Comparison of ENCODE assay signal across 26 cellular contexts in the genomic region with DNA sequence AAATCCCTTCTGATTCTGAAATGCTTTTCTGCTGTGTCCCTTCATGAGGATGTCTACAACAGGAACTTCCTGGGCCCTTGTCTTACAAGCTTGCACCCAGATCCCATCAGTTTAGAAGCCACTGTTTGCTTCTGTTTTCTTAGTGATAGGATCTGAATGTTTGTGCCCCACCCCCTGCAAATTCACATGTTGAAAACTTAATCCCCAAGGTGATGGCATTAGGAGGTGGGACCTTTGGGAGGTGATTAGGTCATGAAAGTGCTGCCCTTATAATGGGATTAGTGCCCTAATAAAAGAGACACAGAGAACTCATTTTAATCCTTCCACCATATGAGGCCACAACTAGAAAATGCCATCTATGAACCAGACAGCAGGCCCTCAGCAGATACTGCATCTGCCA.
"Had no signal": no experiment of that assay in that cellular context is flagged by ENCODE, and none has a peak within 500 bp of the region (broad histone marks: within the 10 kb centered on the region; RNA-seq: fewer than 3 reads in every experiment).

No MANE protein-coding gene starts in this region.

- H3K9me3 ChIP-seq: esophagus squamous epithelium, left lung, lower lobe of right lung, stomach, thyroid gland, upper lobe of left lung, vagina had no signal

- H3K36me3 ChIP-seq: esophagus squamous epithelium, left lung, lower lobe of right lung, stomach, thyroid gland, upper lobe of left lung, vagina had no signal

- H3K27ac ChIP-seq: epithelial cell of prostate, esophagus squamous epithelium, left lung, lower lobe of right lung, stomach, thyroid gland, upper lobe of left lung, vagina had no signal

- ATAC-seq: left lung; lower lobe of right lung; natural killer cell; right cardiac atrium; stimulated activated naive B cell treated with anti-CD40 and anti-IgM and Interleukin-4, amounts not matched to agents 10 μg/mL and 1 μg/mL and 100 μg/mL, for 72 hours had no signal

- FAIRE-seq: endometrium, frontal cortex had no signal

- H3K4me1 ChIP-seq: esophagus squamous epithelium, left lung, lower lobe of right lung, thyroid gland had no signal

- H3K4me3 ChIP-seq: esophagus squamous epithelium, left lung, lower lobe of right lung, stomach, thyroid gland, upper lobe of left lung, vagina had no signal

- H3K27me3 ChIP-seq: esophagus squamous epithelium, left lung, stomach, thyroid gland, upper lobe of left lung, vagina had no signal

- DNase-seq: activated CD4-positive, alpha-beta memory T cell treated with anti-CD3 and anti-CD28 coated beads, Interleukin-2, amount 10 ng/mL, durations not matched to agents 7 days and 5 days; activated CD4-positive, alpha-beta T cell treated with anti-CD3 and anti-CD28 coated beads for 1 hour; activated CD4-positive, alpha-beta T cell treated with anti-CD3 and anti-CD28 coated beads, Interleukin-2, amount 10 ng/mL, durations not matched to agents 7 days and 5 days; activated CD8-positive, alpha-beta memory T cell treated with anti-CD3 and anti-CD28 coated beads, Interleukin-2, amount 50 U/mL, for 48 hours; activated gamma-delta T cell; activated naive CD4-positive, alpha-beta T cell treated with anti-CD3 and anti-CD28 coated beads, Interleukin-2, amount 50 U/mL, for 16 hours; activated T-cell treated with anti-CD3 and anti-CD28 coated beads, Interleukin-2, amount 50 U/mL, for 24 hours; amniotic stem cell; central memory CD4-positive, alpha-beta T cell; esophagus squamous epithelium; left lung; lower lobe of right lung; mesenchymal stem cell; natural killer cell; right cardiac atrium; stimulated activated CD4-positive, alpha-beta T cell treated with anti-CD3 and anti-CD28 coated beads, Interleukin-15, amount 100 ng/mL, for 24 hours; stimulated activated CD4-positive, alpha-beta T cell treated with anti-CD3 and anti-CD28 coated beads, Interleukin-2, amount 100 ng/mL, for 24 hours; stimulated activated naive B cell treated with anti-CD40 and anti-IgM and Interleukin-4, amounts not matched to agents 10 μg/mL and 1 μg/mL and 100 μg/mL, for 72 hours; stomach; T1000; thyroid gland; upper lobe of left lung had no signal
